ENCODE assay signal across 9 cellular contexts in genomic region chr11:7571640-7572000, GRCh38. TPM values are rescaled to one million over a fixed set of nuclear protein-coding genes. Genes with fewer than 3 reads are reported as not detected.
DNase-seq lines count a peak whose midpoint lies in the region; ATAC-seq, FAIRE-seq and TF ChIP-seq lines count a peak whose summit lies in the region.
"Had no signal": no experiment of that assay in that cellular context is flagged by ENCODE, and none has a peak within 500 bp of the region (broad histone marks: within the 10 kb centered on the region; RNA-seq: fewer than 3 reads in every experiment).

No MANE protein-coding gene starts in this region.

- FAIRE-seq in RCC 7860 (lab: Jason Lieb, UNC), result no peak

- no peaks in the 10 kb centered on the region for H3K9me3 ChIP-seq in mucosa of descending colon

- H3K4me1 ChIP-seq in mucosa of descending colon (ENCODE audit: low read depth), result peaks cover 49% of the 10 kb centered on the region

- peak; percentile 98 for TF ChIP-seq RAD21 in Ishikawa (IDR thresholded peaks at IDR 0.05; ENCODE audit: low read depth)

- H3K36me3 ChIP-seq in mucosa of descending colon (ENCODE audit: low read depth), result no peaks in the 10 kb centered on the region

- DNase-seq in ELR (ENCODE audit: low read depth), result peak; percentile 71
- DNase-seq in RCC 7860 (ENCODE audit: low spot score), result peak; percentile 30
- DNase-seq in epidermal melanocyte (ENCODE audit: insufficient read length, low spot score), result peak; percentile 44
- peak in 2 of 3 donors; percentile 82 to 89 for DNase-seq in mucosa of descending colon
- no peak for DNase-seq in activated effector memory CD4-positive, alpha-beta T cell treated with anti-CD3 and anti-CD28 coated beads, Interleukin-2, amount 50 U/mL, for 16 hours
- no peak for DNase-seq in immature natural killer cell

- no peaks in the 10 kb centered on the region for H3K9me3 Mint-ChIP-seq in immature natural killer cell

- H3K27me3 Mint-ChIP-seq in immature natural killer cell (ENCODE audit: low read depth in 3 of 3), result peaks cover 2 to 19% (median 4%) of the 10 kb centered on the region in 3 donors

- H3K36me3 Mint-ChIP-seq in immature natural killer cell, result peaks cover 8 to 15% (median 13%) of the 10 kb centered on the region in 3 donors

- peak; percentile 54 for ATAC-seq in mucosa of descending colon
- no peak for ATAC-seq in activated CD4-positive, CD25-positive, alpha-beta regulatory T cell treated with anti-CD3 and anti-CD28 coated beads, Interleukin-2, amount 50 U/mL, for 24 hours

- peak; percentile 80 for TF ChIP-seq CTCF in mucosa of descending colon (IDR thresholded peaks at IDR 0.05)

- no peak for TF ChIP-seq EP300 in Ishikawa (IDR thresholded peaks at IDR 0.05; ENCODE audit: borderline replicate concordance)

- H3K27ac Mint-ChIP-seq in immature natural killer cell, result no peak overlapping the region
- H3K27ac Mint-ChIP-seq: stimulated activated naive CD8-positive, alpha-beta T cell treated with anti-CD3 and anti-CD28 coated beads, Interleukin-15, Interleukin-2, amounts not matched to agents 100 ng/mL and 50 ng/mL, for 24 hours had no signal

- H3K4me3 ChIP-seq in mucosa of descending colon, result no peak overlapping the region

- peaks cover 3 to 16% of the 10 kb centered on the region in 2 donors for H3K4me1 Mint-ChIP-seq in immature natural killer cell

- H3K4me3 Mint-ChIP-seq in immature natural killer cell, result no peak overlapping the region
- H3K4me3 Mint-ChIP-seq: stimulated activated naive CD8-positive, alpha-beta T cell treated with anti-CD3 and anti-CD28 coated beads, Interleukin-15, Interleukin-2, amounts not matched to agents 100 ng/mL and 50 ng/mL, for 24 hours had no signal

- intact Hi-C loops in mucosa of descending colon (cut with DNase I, micrococcal nuclease), result no loop called here

TF ChIP-seq in Ishikawa, 13 proteins besides CTCF, POLR2A, EP300 and RAD21:
- TF ChIP-seq TEAD4 (IDR thresholded peaks at IDR 0.05) (no peak), ZBTB7A (IDR thresholded peaks at IDR 0.05; ENCODE audit: low read depth) (no peak), USF1 (IDR thresholded peaks at IDR 0.05) (no peak), NFIC (IDR thresholded peaks at IDR 0.05) (no peak), FOXM1 (IDR thresholded peaks at IDR 0.05; ENCODE audit: borderline replicate concordance, low read depth) (no peak), REST (IDR thresholded peaks at IDR 0.05; ENCODE audit: low read depth) (no peak), TCF12 (IDR thresholded peaks at IDR 0.05; ENCODE audit: low read depth) (no peak), YY1 (IDR thresholded peaks at IDR 0.05; ENCODE audit: low read depth) (no peak), TAF1 (IDR thresholded peaks at IDR 0.05; ENCODE audit: low read depth) (no peak), EGR1 (IDR thresholded peaks at IDR 0.05) (no peak)
TF ChIP-seq in Ishikawa: peak in this region for 0.

RNA-seq across cellular contexts. Expression of gene PPFIBP2, which starts 57.8 kb away (rescaled TPM):
- 10 to 100 TPM; 40.1 to 83.5 (median 69.2) TPM for total RNA-seq in mucosa of descending colon
- 1 to 10 TPM in 2 of 3 donors, under 1 TPM in 1; 0.52 to 5.3 (median 1.9) TPM for polyA plus RNA-seq in immature natural killer cell

Comparison
In these comparisons a context has a peak if more than half of its experiments do, and no peak if none do; other contexts are left out.
1. DNase-seq: peak in ELR (single experiment), RCC 7860 (single experiment), epidermal melanocyte (single experiment) and mucosa of descending colon (2 of 3); none in activated effector memory CD4-positive, alpha-beta T cell treated with anti-CD3 and anti-CD28 coated beads, Interleukin-2, amount 50 U/mL, for 16 hours (single experiment) and immature natural killer cell (0 of 3).